ENCODE assay signal across 1 cellular context in the genomic region with DNA sequence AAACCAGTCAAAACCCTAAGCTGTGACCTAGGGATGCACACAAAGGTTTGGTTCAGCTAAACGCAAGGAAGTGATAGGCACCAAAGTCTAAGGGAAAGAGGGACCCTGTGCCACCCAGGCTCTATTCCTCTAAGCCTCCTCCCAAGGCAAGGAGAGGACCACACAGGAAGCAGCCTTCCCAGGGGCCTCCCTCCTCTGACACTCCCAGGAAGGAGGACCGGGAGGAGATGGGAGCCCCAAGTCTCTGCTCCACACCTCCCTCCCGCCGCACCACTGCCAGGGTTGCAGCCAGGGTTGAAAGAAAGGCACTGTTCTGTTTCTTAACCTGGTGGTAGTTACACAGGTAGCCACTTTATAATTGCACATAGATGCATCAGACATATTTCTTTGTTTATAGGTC.
TF ChIP-seq lines count a peak whose summit lies in the region.

No MANE protein-coding gene starts in this region.

TF ChIP-seq in K562, 482 proteins besides CTCF, POLR2A, EP300 and RAD21:
- TF ChIP-seq HINFP (tag; conservative IDR thresholded peaks at IDR 0.05; ENCODE audit: low read depth) (0 out of 2 replicates have a peak, but pooled peaks have one; percentile 52), FOXJ2 (tag; IDR thresholded peaks at IDR 0.05) (no peak)
